In the genomic region with DNA sequence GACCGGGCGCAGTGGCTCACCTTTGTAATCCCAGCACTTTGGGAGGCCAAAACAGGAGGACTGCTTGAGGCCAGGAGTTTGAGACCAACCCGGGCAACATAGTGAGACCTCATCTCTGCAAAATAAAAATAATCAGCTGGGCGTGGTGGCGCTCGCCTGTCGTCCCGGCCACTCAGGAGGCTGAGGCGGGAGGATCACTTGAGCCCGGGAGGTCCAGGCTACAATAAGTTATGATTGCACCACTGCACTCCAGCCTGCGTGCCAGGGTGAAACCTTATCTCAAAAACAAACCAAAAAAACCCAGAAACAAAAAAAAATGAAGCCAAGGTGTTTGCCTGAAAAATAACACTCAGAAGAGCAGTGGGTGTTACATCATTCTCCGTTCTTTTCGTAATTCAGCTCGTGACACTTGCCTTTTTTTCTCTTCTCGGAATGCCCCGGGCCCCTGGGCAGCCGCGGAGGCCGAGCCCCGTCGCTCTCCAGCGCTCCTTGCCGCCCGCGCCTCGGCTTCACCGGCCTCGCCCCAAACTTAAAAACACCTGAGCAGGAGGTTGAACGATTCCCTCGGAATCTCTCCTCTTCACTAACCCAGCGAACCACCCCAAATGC, we compare ENCODE assay signal across 1 cellular context.
A peak's percentile ranks its signal among the peaks of the same experiment; 100 is the strongest.
TF ChIP-seq lines count a peak whose summit lies in the region.

No MANE protein-coding gene starts in this region.

TF ChIP-seq in SK-N-SH, 30 proteins besides CTCF, POLR2A, EP300 and RAD21 (continued from another document):
- TF ChIP-seq, protein P1, sequence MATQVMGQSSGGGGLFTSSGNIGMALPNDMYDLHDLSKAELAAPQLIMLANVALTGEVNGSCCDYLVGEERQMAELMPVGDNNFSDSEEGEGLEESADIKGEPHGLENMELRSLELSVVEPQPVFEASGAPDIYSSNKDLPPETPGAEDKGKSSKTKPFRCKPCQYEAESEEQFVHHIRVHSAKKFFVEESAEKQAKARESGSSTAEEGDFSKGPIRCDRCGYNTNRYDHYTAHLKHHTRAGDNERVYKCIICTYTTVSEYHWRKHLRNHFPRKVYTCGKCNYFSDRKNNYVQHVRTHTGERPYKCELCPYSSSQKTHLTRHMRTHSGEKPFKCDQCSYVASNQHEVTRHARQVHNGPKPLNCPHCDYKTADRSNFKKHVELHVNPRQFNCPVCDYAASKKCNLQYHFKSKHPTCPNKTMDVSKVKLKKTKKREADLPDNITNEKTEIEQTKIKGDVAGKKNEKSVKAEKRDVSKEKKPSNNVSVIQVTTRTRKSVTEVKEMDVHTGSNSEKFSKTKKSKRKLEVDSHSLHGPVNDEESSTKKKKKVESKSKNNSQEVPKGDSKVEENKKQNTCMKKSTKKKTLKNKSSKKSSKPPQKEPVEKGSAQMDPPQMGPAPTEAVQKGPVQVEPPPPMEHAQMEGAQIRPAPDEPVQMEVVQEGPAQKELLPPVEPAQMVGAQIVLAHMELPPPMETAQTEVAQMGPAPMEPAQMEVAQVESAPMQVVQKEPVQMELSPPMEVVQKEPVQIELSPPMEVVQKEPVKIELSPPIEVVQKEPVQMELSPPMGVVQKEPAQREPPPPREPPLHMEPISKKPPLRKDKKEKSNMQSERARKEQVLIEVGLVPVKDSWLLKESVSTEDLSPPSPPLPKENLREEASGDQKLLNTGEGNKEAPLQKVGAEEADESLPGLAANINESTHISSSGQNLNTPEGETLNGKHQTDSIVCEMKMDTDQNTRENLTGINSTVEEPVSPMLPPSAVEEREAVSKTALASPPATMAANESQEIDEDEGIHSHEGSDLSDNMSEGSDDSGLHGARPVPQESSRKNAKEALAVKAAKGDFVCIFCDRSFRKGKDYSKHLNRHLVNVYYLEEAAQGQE (IDR thresholded peaks at IDR 0.05; ENCODE audit: low read depth, low read length): 0 out of 2 replicates have a peak, but pooled peaks have one; percentile 33
